ENCODE assay signal across 29 cellular contexts in genomic region chr7:46072722-46073121, GRCh38.
DNase-seq lines count a peak whose midpoint lies in the region; ATAC-seq, FAIRE-seq and TF ChIP-seq lines count a peak whose summit lies in the region.
"Had no signal": no experiment of that assay in that cellular context is flagged by ENCODE, and none has a peak within 500 bp of the region (broad histone marks: within the 10 kb centered on the region; RNA-seq: fewer than 3 reads in every experiment).

No MANE protein-coding gene starts in this region.

- no peaks in the 10 kb centered on the region for H3K27me3 Mint-ChIP-seq in astrocyte (ENCODE audit: low read depth, unreplicated experiment)
- H3K27me3 Mint-ChIP-seq in activated naive CD8-positive, alpha-beta T cell treated with anti-CD3 and anti-CD28 coated beads for 36 hours: no peaks in the 10 kb centered on the region
- H3K27me3 Mint-ChIP-seq: activated CD4-positive, alpha-beta T cell treated with anti-CD3 and anti-CD28 coated beads, Interleukin-2, amount 10 ng/mL, durations not matched to agents 7 days and 5 days had no signal

- TF ChIP-seq CTCF in astrocyte (IDR thresholded peaks at IDR 0.05; ENCODE audit: insufficient read depth, low read depth, low read length) (no peak), fibroblast of lung (conservative IDR thresholded peaks at IDR 0.05 in 1 of 2, IDR thresholded peaks at IDR 0.05 in 1 of 2; ENCODE audit: low read depth in 1 of 2, low read length in 2 of 2) (no peak)

- FAIRE-seq in astrocyte (lab: Jason Lieb, UNC): peak; percentile 39
- FAIRE-seq: frontal cortex, K562 had no signal

- no peak overlapping the region for H3K9ac ChIP-seq in astrocyte (ENCODE audit: low read length)
- no peak overlapping the region for H3K9ac ChIP-seq in fibroblast of lung (ENCODE audit: insufficient read depth, low read length)
- H3K9ac ChIP-seq: parathyroid adenoma had no signal

- H3K4me2 ChIP-seq in astrocyte (ENCODE audit: low read length) (no peak overlapping the region), fibroblast of lung (ENCODE audit: extremely low read depth, insufficient read depth, low read length) (no peak overlapping the region)

- H3K36me3 ChIP-seq in astrocyte (ENCODE audit: insufficient read depth, low read length): no peaks in the 10 kb centered on the region
- H3K36me3 ChIP-seq in fibroblast of lung (ENCODE audit: control insufficient read depth, insufficient read depth, low read length): no peaks in the 10 kb centered on the region
- H3K36me3 ChIP-seq: adrenal gland, upper lobe of left lung had no signal

- no peaks in the 10 kb centered on the region for H3K27me3 ChIP-seq in astrocyte (ENCODE audit: insufficient read depth, low read length)
- H3K27me3 ChIP-seq in fibroblast of lung (ENCODE audit: control insufficient read depth, insufficient read depth, low read length): no peaks in the 10 kb centered on the region
- H3K27me3 ChIP-seq: adrenal gland, upper lobe of left lung had no signal

- H3K4me1 ChIP-seq in astrocyte (ENCODE audit: insufficient read depth, low read length) (peaks cover 7% of the 10 kb centered on the region), fibroblast of lung (ENCODE audit: control insufficient read depth, extremely low read depth, insufficient read depth, low read length) (no peaks in the 10 kb centered on the region)
- H3K4me1 ChIP-seq: adrenal gland, parathyroid adenoma, upper lobe of left lung had no signal

- H3K4me3 Mint-ChIP-seq in astrocyte (ENCODE audit: unreplicated experiment): no peak overlapping the region
- no peak overlapping the region for H3K4me3 Mint-ChIP-seq in activated naive CD8-positive, alpha-beta T cell treated with anti-CD3 and anti-CD28 coated beads for 36 hours
- H3K4me3 Mint-ChIP-seq: activated CD4-positive, alpha-beta T cell treated with anti-CD3 and anti-CD28 coated beads, Interleukin-2, amount 10 ng/mL, durations not matched to agents 7 days and 5 days; HFFc6; naive thymus-derived CD8-positive, alpha-beta T cell had no signal

- H3K4me3 ChIP-seq in astrocyte (ENCODE audit: insufficient read depth, low read depth, low read length): no peak overlapping the region
- no peak overlapping the region for H3K4me3 ChIP-seq in fibroblast of lung (replicated peaks in 1 of 4; ENCODE audit: control extremely low read depth in 1 of 4, insufficient read depth in 1 of 4, low read depth in 3 of 4, low read length in 4 of 4)
- H3K4me3 ChIP-seq: adrenal gland, K562, upper lobe of left lung had no signal

- H3K4me1 Mint-ChIP-seq in astrocyte (ENCODE audit: low read depth, unreplicated experiment): peaks cover 35% of the 10 kb centered on the region
- H3K4me1 Mint-ChIP-seq in activated naive CD8-positive, alpha-beta T cell treated with anti-CD3 and anti-CD28 coated beads for 36 hours: no peaks in the 10 kb centered on the region
- H3K4me1 Mint-ChIP-seq: activated CD4-positive, alpha-beta T cell treated with anti-CD3 and anti-CD28 coated beads, Interleukin-2, amount 10 ng/mL, durations not matched to agents 7 days and 5 days; naive thymus-derived CD8-positive, alpha-beta T cell had no signal

- no peaks in the 10 kb centered on the region for H3K9me3 ChIP-seq in astrocyte (ENCODE audit: insufficient read depth, low read depth, low read length)
- H3K9me3 ChIP-seq in fibroblast of lung (ENCODE audit: control insufficient read depth, insufficient read depth, low read depth, low read length): no peaks in the 10 kb centered on the region
- H3K9me3 ChIP-seq: adrenal gland, upper lobe of left lung had no signal

- no peak overlapping the region for H2AFZ ChIP-seq in astrocyte (ENCODE audit: low read depth, low read length)
- no peak overlapping the region for H2AFZ ChIP-seq in fibroblast of lung (ENCODE audit: low read length)
- H2AFZ ChIP-seq: parathyroid adenoma had no signal

- H3K9me3 Mint-ChIP-seq in astrocyte (ENCODE audit: unreplicated experiment): no peaks in the 10 kb centered on the region
- no peaks in the 10 kb centered on the region for H3K9me3 Mint-ChIP-seq in activated naive CD8-positive, alpha-beta T cell treated with anti-CD3 and anti-CD28 coated beads for 36 hours
- H3K9me3 Mint-ChIP-seq: activated CD4-positive, alpha-beta T cell treated with anti-CD3 and anti-CD28 coated beads, Interleukin-2, amount 10 ng/mL, durations not matched to agents 7 days and 5 days; HFFc6 had no signal

- H3K36me3 Mint-ChIP-seq in astrocyte (ENCODE audit: low read depth, unreplicated experiment): no peaks in the 10 kb centered on the region
- peaks cover 2% of the 10 kb centered on the region for H3K36me3 Mint-ChIP-seq in activated naive CD8-positive, alpha-beta T cell treated with anti-CD3 and anti-CD28 coated beads for 36 hours

- H3K27ac Mint-ChIP-seq in astrocyte (ENCODE audit: unreplicated experiment): no peak overlapping the region
- H3K27ac Mint-ChIP-seq in activated naive CD8-positive, alpha-beta T cell treated with anti-CD3 and anti-CD28 coated beads for 36 hours: no peak overlapping the region
- H3K27ac Mint-ChIP-seq: activated CD4-positive, alpha-beta T cell treated with anti-CD3 and anti-CD28 coated beads, Interleukin-2, amount 10 ng/mL, durations not matched to agents 7 days and 5 days; HFFc6; naive thymus-derived CD8-positive, alpha-beta T cell had no signal

- H3K27ac ChIP-seq in astrocyte (ENCODE audit: low read depth, low read length) (no peak overlapping the region), fibroblast of lung (ENCODE audit: insufficient read depth, low read length) (no peak overlapping the region)
- H3K27ac ChIP-seq: adrenal gland, C4-2B, parathyroid adenoma, upper lobe of left lung had no signal

- H3K79me2 ChIP-seq in astrocyte (ENCODE audit: insufficient read depth, low read length): no peaks in the 10 kb centered on the region
- no peaks in the 10 kb centered on the region for H3K79me2 ChIP-seq in fibroblast of lung (ENCODE audit: control insufficient read depth, insufficient read depth, low read length)
- H3K79me2 ChIP-seq: parathyroid adenoma had no signal

- ATAC-seq in HG03457 (IDR thresholded peaks at IDR 0.05; ENCODE audit: unreplicated experiment): no peak
- ATAC-seq: K562; naive thymus-derived CD8-positive, alpha-beta T cell; Right ventricle myocardium inferior; stimulated activated naive CD8-positive, alpha-beta T cell treated with anti-CD3 and anti-CD28 coated beads, Interleukin-15, Interleukin-2, amounts not matched to agents 100 U/mL and 50 U/mL, for 24 hours had no signal

- peak; percentile 65 for DNase-seq in SIG-M5 treated with dmso at 0.1 percent for 504 hours (lab: John Stamatoyannopoulos, UW; ENCODE audit: unreplicated experiment)
- no peak for DNase-seq in SIG-M5 (lab: John Stamatoyannopoulos, UW)
- DNase-seq in astrocyte (ENCODE audit: low read depth): peak; percentile 45
- DNase-seq in fibroblast of lung (ENCODE audit: low read depth in 2 of 2): peak; percentile 23 to 51
- DNase-seq in HuH-7.5 (ENCODE audit: low spot score): no peak
- DNase-seq in activated naive CD8-positive, alpha-beta T cell treated with anti-CD3 and anti-CD28 coated beads for 36 hours: no peak
- DNase-seq in DMS79 (lab: John Stamatoyannopoulos, UW): no peak
- DNase-seq: activated CD4-positive, alpha-beta T cell treated with anti-CD3 and anti-CD28 coated beads, Interleukin-2, amount 10 ng/mL, durations not matched to agents 7 days and 5 days; activated CD8-positive, alpha-beta memory T cell treated with anti-CD3 and anti-CD28 coated beads, Interleukin-2, amount 50 U/mL, for 48 hours; activated effector memory CD4-positive, alpha-beta T cell treated with anti-CD3 and anti-CD28 coated beads, Interleukin-2, amount 50 U/mL, for 16 hours; adrenal gland; DMS 273 treated with DMSO at 0.1 percent for 48 hours; HFFc6; kidney glomerular epithelial cell; mesenchymal stem cell; naive thymus-derived CD8-positive, alpha-beta T cell; NCI-H1092; NCI-H2081 treated with DMSO at 0.1 percent for 48 hours; NCI-H524 treated with DMSO at 0.1 percent for 48 hours; stimulated activated CD4-positive, alpha-beta T cell treated with anti-CD3 and anti-CD28 coated beads, Interleukin-2, amount 100 ng/mL, for 24 hours; stimulated activated naive CD8-positive, alpha-beta T cell treated with anti-CD3 and anti-CD28 coated beads, Interleukin-15, Interleukin-2, amounts not matched to agents 100 U/mL and 50 U/mL, for 24 hours; T-helper 1 cell; upper lobe of left lung had no signal

- H4K20me1 ChIP-seq in astrocyte (ENCODE audit: insufficient read depth, low read length): no peaks in the 10 kb centered on the region
- H4K20me1 ChIP-seq in fibroblast of lung (ENCODE audit: control insufficient read depth, extremely low read depth, insufficient read depth, low read length): no peaks in the 10 kb centered on the region

Comparison
In these comparisons a context has a peak if more than half of its experiments do, and no peak if none do; other contexts are left out.
1. DNase-seq: peak in SIG-M5 treated with dmso at 0.1 percent for 504 hours (single experiment), astrocyte (single experiment) and fibroblast of lung (2 of 2); none in SIG-M5 (single experiment), HuH-7.5 (single experiment), activated naive CD8-positive, alpha-beta T cell treated with anti-CD3 and anti-CD28 coated beads for 36 hours (single experiment) and DMS79 (single experiment).